ENCODE assay signal across 1 cellular context in the genomic region with DNA sequence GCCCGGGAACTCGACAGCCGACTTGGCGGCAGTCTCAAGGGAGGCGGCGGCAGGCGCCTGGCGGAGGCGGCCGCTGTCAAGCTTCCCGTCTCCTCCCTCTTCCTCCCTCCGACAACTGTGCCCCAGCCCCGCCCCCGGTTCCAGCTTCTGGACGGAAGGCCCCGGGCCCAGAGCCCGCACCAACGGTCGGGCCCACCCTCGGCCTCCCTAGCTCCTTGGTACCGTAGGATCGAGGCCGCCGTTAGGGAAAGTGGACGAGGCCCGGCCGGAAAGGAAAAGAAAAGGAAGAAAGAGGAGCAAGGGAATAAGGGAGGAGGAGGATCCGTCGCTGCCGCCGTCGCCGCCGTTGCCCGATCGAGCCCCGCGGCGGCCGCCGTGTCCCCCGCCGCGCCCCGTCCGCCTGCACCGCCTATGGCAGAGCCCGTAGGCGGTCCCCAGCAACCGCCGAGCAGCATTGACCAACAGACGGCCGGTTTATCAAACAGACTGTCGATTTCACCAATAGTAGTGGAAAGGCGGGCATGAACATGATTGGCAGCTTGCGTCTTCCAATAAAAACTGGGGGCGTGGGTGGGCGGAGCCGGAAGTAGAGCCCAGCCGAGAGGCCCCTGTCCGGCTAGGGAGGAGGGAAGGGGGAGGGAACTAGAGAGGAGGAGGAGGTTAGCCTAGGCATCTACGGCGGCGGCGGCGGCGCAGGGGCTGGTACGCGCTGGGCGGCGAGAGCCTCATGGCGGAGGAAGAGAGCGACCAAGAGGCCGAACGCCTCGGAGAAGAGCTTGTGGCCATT.
A peak's percentile ranks its signal among the peaks of the same experiment; 100 is the strongest.
TF ChIP-seq lines count a peak whose summit lies in the region.

CGGBP1 (minus strand) TSS at position 413 of the 787 bp plus-strand sequence. CDS start 3,029 bp downstream, outside the sequence.
ZNF654 (plus strand) TSS at position 663 of the 787 bp plus-strand sequence; CDS start at position 728, 65 bp downstream.

TF ChIP-seq in K562, 482 proteins besides CTCF, POLR2A, EP300 and RAD21 (continued from another document and continues in another):
- TF ChIP-seq, protein P1, sequence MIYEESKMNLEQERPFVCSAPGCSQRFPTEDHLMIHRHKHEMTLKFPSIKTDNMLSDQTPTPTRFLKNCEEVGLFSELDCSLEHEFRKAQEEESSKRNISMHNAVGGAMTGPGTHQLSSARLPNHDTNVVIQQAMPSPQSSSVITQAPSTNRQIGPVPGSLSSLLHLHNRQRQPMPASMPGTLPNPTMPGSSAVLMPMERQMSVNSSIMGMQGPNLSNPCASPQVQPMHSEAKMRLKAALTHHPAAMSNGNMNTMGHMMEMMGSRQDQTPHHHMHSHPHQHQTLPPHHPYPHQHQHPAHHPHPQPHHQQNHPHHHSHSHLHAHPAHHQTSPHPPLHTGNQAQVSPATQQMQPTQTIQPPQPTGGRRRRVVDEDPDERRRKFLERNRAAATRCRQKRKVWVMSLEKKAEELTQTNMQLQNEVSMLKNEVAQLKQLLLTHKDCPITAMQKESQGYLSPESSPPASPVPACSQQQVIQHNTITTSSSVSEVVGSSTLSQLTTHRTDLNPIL (CRISPR knock-in tag; IDR thresholded peaks at IDR 0.05), result no peak
- TF ChIP-seq ZNF561 (CRISPR knock-in tag; conservative IDR thresholded peaks at IDR 0.05) (no peak), GTF2E2 (tag; IDR thresholded peaks at IDR 0.05) (no peak), EGR1 (conservative IDR thresholded peaks at IDR 0.05) (peak; percentile 92), ZSCAN29 (IDR thresholded peaks at IDR 0.05) (no peak), POU5F1 (IDR thresholded peaks at IDR 0.05; ENCODE audit: borderline replicate concordance, low read depth, low read length, partially characterized antibody) (no peak), MECOM (CRISPR knock-in tag; IDR thresholded peaks at IDR 0.05) (no peak), ZNF589 (CRISPR knock-in tag; IDR thresholded peaks at IDR 0.05; ENCODE audit: low read depth) (no peak), PHF20 (IDR thresholded peaks at IDR 0.05; ENCODE audit: partially characterized antibody) (peak; percentile 57), RBM39 (optimal IDR thresholded peaks at IDR 0.05; ENCODE audit: low read depth, low read length) (no peak), BCLAF1 (IDR thresholded peaks at IDR 0.05; ENCODE audit: borderline replicate concordance in 1 of 2, control insufficient read depth in 1 of 2, low read depth in 2 of 2, low read length in 1 of 2) (no peak), AFF1 (IDR thresholded peaks at IDR 0.05; ENCODE audit: low read depth in 1 of 2, partially characterized antibody in 2 of 2) (no peak), ZFX (CRISPR knock-in tag; IDR thresholded peaks at IDR 0.05) (peak; percentile 92), BRCA1 (IDR thresholded peaks at IDR 0.05) (no peak), BRCA1 (CRISPR knock-in tag; IDR thresholded peaks at IDR 0.05) (no peak)
- TF ChIP-seq, protein P2, sequence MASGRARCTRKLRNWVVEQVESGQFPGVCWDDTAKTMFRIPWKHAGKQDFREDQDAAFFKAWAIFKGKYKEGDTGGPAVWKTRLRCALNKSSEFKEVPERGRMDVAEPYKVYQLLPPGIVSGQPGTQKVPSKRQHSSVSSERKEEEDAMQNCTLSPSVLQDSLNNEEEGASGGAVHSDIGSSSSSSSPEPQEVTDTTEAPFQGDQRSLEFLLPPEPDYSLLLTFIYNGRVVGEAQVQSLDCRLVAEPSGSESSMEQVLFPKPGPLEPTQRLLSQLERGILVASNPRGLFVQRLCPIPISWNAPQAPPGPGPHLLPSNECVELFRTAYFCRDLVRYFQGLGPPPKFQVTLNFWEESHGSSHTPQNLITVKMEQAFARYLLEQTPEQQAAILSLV (tag; IDR thresholded peaks at IDR 0.05), result no peak
- TF ChIP-seq, protein P3, sequence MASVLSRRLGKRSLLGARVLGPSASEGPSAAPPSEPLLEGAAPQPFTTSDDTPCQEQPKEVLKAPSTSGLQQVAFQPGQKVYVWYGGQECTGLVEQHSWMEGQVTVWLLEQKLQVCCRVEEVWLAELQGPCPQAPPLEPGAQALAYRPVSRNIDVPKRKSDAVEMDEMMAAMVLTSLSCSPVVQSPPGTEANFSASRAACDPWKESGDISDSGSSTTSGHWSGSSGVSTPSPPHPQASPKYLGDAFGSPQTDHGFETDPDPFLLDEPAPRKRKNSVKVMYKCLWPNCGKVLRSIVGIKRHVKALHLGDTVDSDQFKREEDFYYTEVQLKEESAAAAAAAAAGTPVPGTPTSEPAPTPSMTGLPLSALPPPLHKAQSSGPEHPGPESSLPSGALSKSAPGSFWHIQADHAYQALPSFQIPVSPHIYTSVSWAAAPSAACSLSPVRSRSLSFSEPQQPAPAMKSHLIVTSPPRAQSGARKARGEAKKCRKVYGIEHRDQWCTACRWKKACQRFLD (CRISPR knock-in tag; IDR thresholded peaks at IDR 0.05), result no peak
- TF ChIP-seq, protein P4, sequence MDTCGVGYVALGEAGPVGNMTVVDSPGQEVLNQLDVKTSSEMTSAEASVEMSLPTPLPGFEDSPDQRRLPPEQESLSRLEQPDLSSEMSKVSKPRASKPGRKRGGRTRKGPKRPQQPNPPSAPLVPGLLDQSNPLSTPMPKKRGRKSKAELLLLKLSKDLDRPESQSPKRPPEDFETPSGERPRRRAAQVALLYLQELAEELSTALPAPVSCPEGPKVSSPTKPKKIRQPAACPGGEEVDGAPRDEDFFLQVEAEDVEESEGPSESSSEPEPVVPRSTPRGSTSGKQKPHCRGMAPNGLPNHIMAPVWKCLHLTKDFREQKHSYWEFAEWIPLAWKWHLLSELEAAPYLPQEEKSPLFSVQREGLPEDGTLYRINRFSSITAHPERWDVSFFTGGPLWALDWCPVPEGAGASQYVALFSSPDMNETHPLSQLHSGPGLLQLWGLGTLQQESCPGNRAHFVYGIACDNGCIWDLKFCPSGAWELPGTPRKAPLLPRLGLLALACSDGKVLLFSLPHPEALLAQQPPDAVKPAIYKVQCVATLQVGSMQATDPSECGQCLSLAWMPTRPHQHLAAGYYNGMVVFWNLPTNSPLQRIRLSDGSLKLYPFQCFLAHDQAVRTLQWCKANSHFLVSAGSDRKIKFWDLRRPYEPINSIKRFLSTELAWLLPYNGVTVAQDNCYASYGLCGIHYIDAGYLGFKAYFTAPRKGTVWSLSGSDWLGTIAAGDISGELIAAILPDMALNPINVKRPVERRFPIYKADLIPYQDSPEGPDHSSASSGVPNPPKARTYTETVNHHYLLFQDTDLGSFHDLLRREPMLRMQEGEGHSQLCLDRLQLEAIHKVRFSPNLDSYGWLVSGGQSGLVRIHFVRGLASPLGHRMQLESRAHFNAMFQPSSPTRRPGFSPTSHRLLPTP (IDR thresholded peaks at IDR 0.05; ENCODE audit: borderline replicate concordance, extremely low read depth, insufficient read length), result no peak
- TF ChIP-seq, protein P5, sequence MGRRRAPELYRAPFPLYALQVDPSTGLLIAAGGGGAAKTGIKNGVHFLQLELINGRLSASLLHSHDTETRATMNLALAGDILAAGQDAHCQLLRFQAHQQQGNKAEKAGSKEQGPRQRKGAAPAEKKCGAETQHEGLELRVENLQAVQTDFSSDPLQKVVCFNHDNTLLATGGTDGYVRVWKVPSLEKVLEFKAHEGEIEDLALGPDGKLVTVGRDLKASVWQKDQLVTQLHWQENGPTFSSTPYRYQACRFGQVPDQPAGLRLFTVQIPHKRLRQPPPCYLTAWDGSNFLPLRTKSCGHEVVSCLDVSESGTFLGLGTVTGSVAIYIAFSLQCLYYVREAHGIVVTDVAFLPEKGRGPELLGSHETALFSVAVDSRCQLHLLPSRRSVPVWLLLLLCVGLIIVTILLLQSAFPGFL (CRISPR knock-in tag; IDR thresholded peaks at IDR 0.05), result no peak
- TF ChIP-seq, protein P6, sequence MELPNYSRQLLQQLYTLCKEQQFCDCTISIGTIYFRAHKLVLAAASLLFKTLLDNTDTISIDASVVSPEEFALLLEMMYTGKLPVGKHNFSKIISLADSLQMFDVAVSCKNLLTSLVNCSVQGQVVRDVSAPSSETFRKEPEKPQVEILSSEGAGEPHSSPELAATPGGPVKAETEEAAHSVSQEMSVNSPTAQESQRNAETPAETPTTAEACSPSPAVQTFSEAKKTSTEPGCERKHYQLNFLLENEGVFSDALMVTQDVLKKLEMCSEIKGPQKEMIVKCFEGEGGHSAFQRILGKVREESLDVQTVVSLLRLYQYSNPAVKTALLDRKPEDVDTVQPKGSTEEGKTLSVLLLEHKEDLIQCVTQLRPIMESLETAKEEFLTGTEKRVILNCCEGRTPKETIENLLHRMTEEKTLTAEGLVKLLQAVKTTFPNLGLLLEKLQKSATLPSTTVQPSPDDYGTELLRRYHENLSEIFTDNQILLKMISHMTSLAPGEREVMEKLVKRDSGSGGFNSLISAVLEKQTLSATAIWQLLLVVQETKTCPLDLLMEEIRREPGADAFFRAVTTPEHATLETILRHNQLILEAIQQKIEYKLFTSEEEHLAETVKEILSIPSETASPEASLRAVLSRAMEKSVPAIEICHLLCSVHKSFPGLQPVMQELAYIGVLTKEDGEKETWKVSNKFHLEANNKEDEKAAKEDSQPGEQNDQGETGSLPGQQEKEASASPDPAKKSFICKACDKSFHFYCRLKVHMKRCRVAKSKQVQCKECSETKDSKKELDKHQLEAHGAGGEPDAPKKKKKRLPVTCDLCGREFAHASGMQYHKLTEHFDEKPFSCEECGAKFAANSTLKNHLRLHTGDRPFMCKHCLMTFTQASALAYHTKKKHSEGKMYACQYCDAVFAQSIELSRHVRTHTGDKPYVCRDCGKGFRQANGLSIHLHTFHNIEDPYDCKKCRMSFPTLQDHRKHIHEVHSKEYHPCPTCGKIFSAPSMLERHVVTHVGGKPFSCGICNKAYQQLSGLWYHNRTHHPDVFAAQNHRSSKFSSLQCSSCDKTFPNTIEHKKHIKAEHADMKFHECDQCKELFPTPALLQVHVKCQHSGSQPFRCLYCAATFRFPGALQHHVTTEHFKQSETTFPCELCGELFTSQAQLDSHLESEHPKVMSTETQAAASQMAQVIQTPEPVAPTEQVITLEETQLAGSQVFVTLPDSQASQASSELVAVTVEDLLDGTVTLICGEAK (IDR thresholded peaks at IDR 0.05), result peak; percentile 92
- TF ChIP-seq, protein P6 (CRISPR knock-in tag; IDR thresholded peaks at IDR 0.05), result no peak
